In genomic region chr19:52230685-52231084, GRCh38 we compare ENCODE assay signal across 1 cellular context.
TF ChIP-seq lines count a peak whose summit lies in the region.

No MANE protein-coding gene starts in this region.

TF ChIP-seq in HepG2, 621 proteins besides CTCF, POLR2A, EP300 and RAD21:
- TF ChIP-seq ERF (CRISPR knock-in tag; IDR thresholded peaks at IDR 0.05) (no peak), NR3C1 (CRISPR knock-in tag; IDR thresholded peaks at IDR 0.05) (no peak), ZNF781 (CRISPR knock-in tag; IDR thresholded peaks at IDR 0.05; ENCODE audit: borderline replicate concordance, not compliant biosample characterization) (no peak), ZNF652 (CRISPR knock-in tag; IDR thresholded peaks at IDR 0.05; ENCODE audit: borderline replicate concordance, low read depth) (no peak), RBM22 (optimal IDR thresholded peaks at IDR 0.05; ENCODE audit: low read length) (peak; percentile 67)
